ENCODE assay signal across 11 cellular contexts in genomic region chr1:31912839-31913239, GRCh38. TPM values are rescaled to one million over a fixed set of nuclear protein-coding genes. Genes with fewer than 3 reads are reported as not detected.
DNase-seq lines count a peak whose midpoint lies in the region; ATAC-seq and TF ChIP-seq lines count a peak whose summit lies in the region.
"Had no signal": no experiment of that assay in that cellular context is flagged by ENCODE, and none has a peak within 500 bp of the region (broad histone marks: within the 10 kb centered on the region; RNA-seq: fewer than 3 reads in every experiment).

No MANE protein-coding gene starts in this region.

- 88% methylated on average over 1 of the region's 1 CpG for WGBS in lower leg skin, 2 donors
- 54% methylated on average over 1 of the region's 1 CpG for WGBS in prostate gland

- H3K9me3 ChIP-seq in prostate gland = no peaks in the 10 kb centered on the region

- intact Hi-C loops in lower leg skin (cut with DNase I; ENCODE audit: low total_unique reads) = no loop called here
- intact Hi-C loops in prostate gland (cut with DNase I) = no loop called here

- ATAC-seq in GM21515 (IDR thresholded peaks at IDR 0.05; ENCODE audit: unreplicated experiment) (peak; percentile 46), GM19467 (IDR thresholded peaks at IDR 0.05; ENCODE audit: unreplicated experiment) (no peak)

- H3K4me3 ChIP-seq in lower leg skin (ENCODE audit: low read depth, poor library complexity, severe bottlenecking) (no peak overlapping the region), prostate gland (no peak overlapping the region)
- H3K4me3 ChIP-seq: cardiac muscle cell, SK-N-MC had no signal

- H3K36me3 ChIP-seq in prostate gland = no peaks in the 10 kb centered on the region

- no peaks in the 10 kb centered on the region for H3K27me3 ChIP-seq in prostate gland (replicated peaks; ENCODE audit: insufficient read depth)
- H3K27me3 ChIP-seq: cardiac muscle cell had no signal

- DNase-seq in DMS153 (lab: John Stamatoyannopoulos, UW) (peak; percentile 52), NOMO-1 (lab: John Stamatoyannopoulos, UW; ENCODE audit: unreplicated experiment in 2 of 2) (peak; percentile 15 to 85), erythroblast (lab: John Stamatoyannopoulos, UW) (no peak), lower leg skin (ENCODE audit: low spot score in 2 of 2) (no peak), prostate gland (ENCODE audit: low spot score) (no peak)
- DNase-seq: Kasumi-1, NCI-H510A treated with DMSO at 0.1 percent for 48 hours had no signal

- H3K27ac ChIP-seq in prostate gland = no peak overlapping the region
- H3K27ac ChIP-seq: cardiac muscle cell, SK-N-MC had no signal

- TF ChIP-seq POLR2A in erythroblast (IDR thresholded peaks at IDR 0.05; ENCODE audit: low read length) = peak; percentile 14
- TF ChIP-seq POLR2A in lower leg skin (IDR thresholded peaks at IDR 0.05) = no peak
- no peak for TF ChIP-seq POLR2A in prostate gland (IDR thresholded peaks at IDR 0.05)

- H3K4me1 ChIP-seq in prostate gland (replicated peaks) = no peaks in the 10 kb centered on the region

- TF ChIP-seq CTCF in lower leg skin (IDR thresholded peaks at IDR 0.05) (no peak), prostate gland (IDR thresholded peaks at IDR 0.05) (no peak)

RNA-seq across cellular contexts. Expression of gene PTP4A2, which starts 25.3 kb away (rescaled TPM):
- total RNA-seq in lower leg skin = 10 to 100 TPM; 40.9 to 92.8 (median 67.3) TPM
- 100 to 1,000 TPM; 133 to 196 TPM for total RNA-seq in prostate gland

Comparison
In these comparisons a context has a peak if more than half of its experiments do, and no peak if none do; other contexts are left out.
1. DNase-seq: peak in DMS153 (single experiment) and NOMO-1 (2 of 2); none in erythroblast (0 of 2), lower leg skin (0 of 2) and prostate gland (single experiment).